ENCODE assay signal across 1 cellular context in genomic region chr11:66421492-66422205, GRCh38.
TF ChIP-seq lines count a peak whose summit lies in the region.

No MANE protein-coding gene starts in this region.

TF ChIP-seq in K562, 482 proteins besides CTCF, POLR2A, EP300 and RAD21 (continued from another document and continues in another):
- TF ChIP-seq MGA (IDR thresholded peaks at IDR 0.05): no peak
- no peak for TF ChIP-seq POLR2AphosphoS2 (IDR thresholded peaks at IDR 0.05; ENCODE audit: low read length)
- TF ChIP-seq KLF13 (tag; IDR thresholded peaks at IDR 0.05; ENCODE audit: borderline replicate concordance, low read depth): peak; percentile 86
- no peak for TF ChIP-seq ARNT (IDR thresholded peaks at IDR 0.05)
- TF ChIP-seq XRCC5 (IDR thresholded peaks at IDR 0.05; ENCODE audit: low read depth, low read length): peak; percentile 99
- TF ChIP-seq GABPB1 (CRISPR knock-in tag; IDR thresholded peaks at IDR 0.05): peak; percentile 98
- peak; percentile 79 for TF ChIP-seq ZNF143 (CRISPR knock-in tag; IDR thresholded peaks at IDR 0.05)
- TF ChIP-seq MECOM (CRISPR knock-in tag; IDR thresholded peaks at IDR 0.05): peak; percentile 99
- peak; percentile 94 for TF ChIP-seq ZNF41 (CRISPR knock-in tag; conservative IDR thresholded peaks at IDR 0.05)
- TF ChIP-seq STAT5A (IDR thresholded peaks at IDR 0.05; ENCODE audit: borderline replicate concordance, low read length): peak; percentile 68; the same call in 1 of the 2 replicates
- peak; percentile 100 for TF ChIP-seq SP1 (CRISPR knock-in tag; IDR thresholded peaks at IDR 0.05)
- no peak for TF ChIP-seq THAP7 (CRISPR knock-in tag; IDR thresholded peaks at IDR 0.05)
- peak; percentile 46; the same call in 1 of the 2 replicates for TF ChIP-seq BMI1 (IDR thresholded peaks at IDR 0.05; ENCODE audit: low read length)
- TF ChIP-seq POU5F1 (IDR thresholded peaks at IDR 0.05; ENCODE audit: borderline replicate concordance, low read depth, low read length, partially characterized antibody): no peak
- TF ChIP-seq ATF6 (CRISPR knock-in tag; IDR thresholded peaks at IDR 0.05): peak; percentile 100
- TF ChIP-seq ELF2 (CRISPR knock-in tag; IDR thresholded peaks at IDR 0.05): peak; percentile 82
- peak; percentile 98 for TF ChIP-seq NR4A1 (CRISPR knock-in tag; IDR thresholded peaks at IDR 0.05)
- TF ChIP-seq NR4A1 (tag; IDR thresholded peaks at IDR 0.05): peak; percentile 96
- TF ChIP-seq TCF7L2 (IDR thresholded peaks at IDR 0.05; ENCODE audit: low read depth, low read length): no peak
- no peak for TF ChIP-seq SPI1 (IDR thresholded peaks at IDR 0.05; ENCODE audit: borderline replicate concordance, low read depth, low read length)
- TF ChIP-seq RBM39 (optimal IDR thresholded peaks at IDR 0.05; ENCODE audit: low read depth, low read length): peak; percentile 98
- no peak for TF ChIP-seq RFX1 (IDR thresholded peaks at IDR 0.05)
- TF ChIP-seq MTA2 (IDR thresholded peaks at IDR 0.05; ENCODE audit: low read depth): no peak
- peak; percentile 95 for TF ChIP-seq ZBTB17 (CRISPR knock-in tag; IDR thresholded peaks at IDR 0.05)
- TF ChIP-seq ARHGAP35 (IDR thresholded peaks at IDR 0.05; ENCODE audit: partially characterized antibody): no peak
- TF ChIP-seq PRMT5 (CRISPR knock-in tag; IDR thresholded peaks at IDR 0.05): peak; percentile 100
- TF ChIP-seq ZNF212 (CRISPR knock-in tag; IDR thresholded peaks at IDR 0.05): peak; percentile 96
- TF ChIP-seq TAL1 (IDR thresholded peaks at IDR 0.05): no peak
- no peak for TF ChIP-seq ASH1L (IDR thresholded peaks at IDR 0.05; ENCODE audit: borderline replicate concordance, low read depth, partially characterized antibody)
- TF ChIP-seq ZBTB11 (CRISPR knock-in tag; IDR thresholded peaks at IDR 0.05): peak; percentile 49 to 95 (median 72); a peak in 4 of 6 replicates
- TF ChIP-seq TAF15 (IDR thresholded peaks at IDR 0.05; ENCODE audit: low read depth, low read length): no peak
- TF ChIP-seq NR3C1 (CRISPR knock-in tag; IDR thresholded peaks at IDR 0.05): peak; percentile 100
- no peak for TF ChIP-seq HNRNPLL (IDR thresholded peaks at IDR 0.05; ENCODE audit: low read depth, low read length, poor library complexity, severe bottlenecking)
- peak; percentile 91 for TF ChIP-seq ZNF445 (CRISPR knock-in tag; IDR thresholded peaks at IDR 0.05; ENCODE audit: low read depth)
- peak; percentile 100 for TF ChIP-seq FOXK1 (CRISPR knock-in tag; IDR thresholded peaks at IDR 0.05; ENCODE audit: borderline replicate concordance)
- TF ChIP-seq RBM25 (IDR thresholded peaks at IDR 0.05; ENCODE audit: low read depth, low read length, severe bottlenecking): no peak
- TF ChIP-seq LCOR (CRISPR knock-in tag; IDR thresholded peaks at IDR 0.05): peak; percentile 100
- peak in 1 of 2 experiments; percentile 85; a peak in 2 of 4 replicates for TF ChIP-seq TRIM24 (IDR thresholded peaks at IDR 0.05)
- no peak for TF ChIP-seq DACH1 (IDR thresholded peaks at IDR 0.05; ENCODE audit: partially characterized antibody)
- peak; percentile 16 for TF ChIP-seq HDAC3 (IDR thresholded peaks at IDR 0.05; ENCODE audit: borderline replicate concordance, partially characterized antibody)
- TF ChIP-seq HOXB6 (CRISPR knock-in tag; IDR thresholded peaks at IDR 0.05; ENCODE audit: borderline replicate concordance): 0 out of 2 replicates have a peak, but pooled peaks have one; percentile 31
- TF ChIP-seq WHSC1 (IDR thresholded peaks at IDR 0.05; ENCODE audit: low read length): no peak
- TF ChIP-seq ZNF586 (CRISPR knock-in tag; conservative IDR thresholded peaks at IDR 0.05): peak; percentile 79; the same call in 1 of the 2 replicates
- no peak for TF ChIP-seq MLLT1 (IDR thresholded peaks at IDR 0.05)
- TF ChIP-seq HOMEZ (CRISPR knock-in tag; IDR thresholded peaks at IDR 0.05): peak; percentile 97
- TF ChIP-seq NBN (IDR thresholded peaks at IDR 0.05; ENCODE audit: low read depth): no peak
- no peak for TF ChIP-seq FOXM1 (IDR thresholded peaks at IDR 0.05; ENCODE audit: low read depth)
- TF ChIP-seq FOXM1 (CRISPR knock-in tag; IDR thresholded peaks at IDR 0.05; ENCODE audit: low read depth): peak; percentile 100
- no peak for TF ChIP-seq BHLHE40 (IDR thresholded peaks at IDR 0.05; ENCODE audit: low read length)
- peak; percentile 99 for TF ChIP-seq BACH1 (tag; IDR thresholded peaks at IDR 0.05)
- TF ChIP-seq ZNF76 (CRISPR knock-in tag; IDR thresholded peaks at IDR 0.05; ENCODE audit: borderline replicate concordance): peak; percentile 96
